Comparison of ENCODE assay signal across 24 cellular contexts in the genomic region with DNA sequence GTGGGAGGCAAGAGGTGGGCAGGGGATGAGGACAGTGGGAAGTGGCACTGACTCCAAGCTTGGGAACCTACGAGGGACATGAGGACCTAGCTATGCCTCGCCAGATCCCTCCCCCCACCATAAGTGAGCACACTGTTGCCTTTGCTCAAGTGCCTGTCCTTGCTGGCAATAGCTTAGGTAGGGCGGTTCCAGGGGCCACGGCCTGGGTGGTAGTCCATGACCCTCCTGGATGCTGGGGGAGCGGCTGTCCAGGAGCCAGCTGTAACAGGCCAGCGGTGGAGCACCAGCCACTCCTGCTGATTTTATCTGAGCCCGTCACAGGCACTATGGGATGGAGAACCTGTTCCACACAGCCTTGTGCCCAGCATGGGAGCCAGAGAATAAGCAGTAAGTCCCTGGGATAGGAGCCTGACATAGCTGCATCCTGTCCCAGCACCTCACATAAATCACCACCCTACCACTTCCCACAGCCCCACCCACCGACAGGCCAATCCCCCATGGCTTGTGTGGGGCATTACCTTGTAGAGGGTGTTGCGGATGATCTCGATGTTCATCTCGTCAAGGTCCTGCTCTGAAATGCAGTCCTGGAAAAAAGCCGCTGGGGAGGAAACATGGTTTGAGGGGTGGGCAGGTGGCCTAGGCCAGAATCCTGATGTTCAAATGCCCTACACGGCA. TPM values are rescaled to one million over a fixed set of nuclear protein-coding genes. Genes with fewer than 3 reads are reported as not detected.
A peak's percentile ranks its signal among the peaks of the same experiment; 100 is the strongest.
DNase-seq lines count a peak whose midpoint lies in the region; TF ChIP-seq lines count a peak whose summit lies in the region.
"Had no signal": no experiment of that assay in that cellular context is flagged by ENCODE, and none has a peak within 500 bp of the region (broad histone marks: within the 10 kb centered on the region; RNA-seq: fewer than 3 reads in every experiment).

No MANE protein-coding gene starts in this region.

- TF ChIP-seq CTCF in Peyer's patch (IDR thresholded peaks at IDR 0.05) = no peak
- TF ChIP-seq CTCF in colonic mucosa (IDR thresholded peaks at IDR 0.05) = no peak
- TF ChIP-seq CTCF in parathyroid adenoma (IDR thresholded peaks at IDR 0.05) = no peak
- TF ChIP-seq CTCF in thyroid gland (IDR thresholded peaks at IDR 0.05) = no peak

- peaks cover 2 to 70% (median 19%) of the 10 kb centered on the region in 4 donors for H3K4me1 ChIP-seq in Peyer's patch
- H3K4me1 ChIP-seq in colonic mucosa = peaks cover 46% of the 10 kb centered on the region
- H3K4me1 ChIP-seq in parathyroid adenoma = peaks cover 41% of the 10 kb centered on the region
- peaks cover 76 to 83% of the 10 kb centered on the region in 2 donors for H3K4me1 ChIP-seq in thyroid gland
- H3K4me1 ChIP-seq: foreskin keratinocyte had no signal

- no peak for TF ChIP-seq POLR2A in Peyer's patch (IDR thresholded peaks at IDR 0.05)
- TF ChIP-seq POLR2A in thyroid gland (IDR thresholded peaks at IDR 0.05) = no peak

- peak overlapping the region; percentile 31 for H3K4me2 ChIP-seq in parathyroid adenoma (ENCODE audit: low read length)
- H3K4me2 ChIP-seq: hepatocyte had no signal

- peak overlapping the region in 3 of 4 donors; percentile 62 to 93 (median 78) for H3K27ac ChIP-seq in Peyer's patch
- peak overlapping the region; percentile 36 for H3K27ac ChIP-seq in colonic mucosa
- H3K27ac ChIP-seq in parathyroid adenoma = no peak overlapping the region
- H3K27ac ChIP-seq in thyroid gland = peak overlapping the region; percentile 76 to 89 (median 81)
- H3K27ac ChIP-seq: brain microvascular endothelial cell, foreskin keratinocyte, hepatocyte had no signal

- DNase-seq in Peyer's patch (no peak), colonic mucosa (no peak), thyroid gland (peak; percentile 96 to 97), EL (no peak), DMS 273 treated with DMSO at 0.1 percent for 48 hours (lab: John Stamatoyannopoulos, UW) (no peak), SKM-1 treated with dmso at 0.1 percent for 144 hours (lab: John Stamatoyannopoulos, UW; ENCODE audit: unreplicated experiment) (no peak), NCI-H1930 (lab: John Stamatoyannopoulos, UW) (no peak)
- DNase-seq: activated CD8-positive, alpha-beta memory T cell treated with anti-CD3 and anti-CD28 coated beads for 24 hours; activated naive CD4-positive, alpha-beta T cell; activated T-cell treated with anti-CD3 and anti-CD28 coated beads, Interleukin-2, amount 50 U/mL, for 24 hours; brain microvascular endothelial cell; effector memory CD4-positive, alpha-beta T cell; erythroblast; foreskin keratinocyte; NCI-H1048; NCI-H2029; NCI-H345; nephron progenitor cell; OCI-M1; SIG-M5; stimulated activated CD8-positive, alpha-beta memory T cell treated with anti-CD3 and anti-CD28 coated beads, Interleukin-4, amount 100 ng/mL, for 48 hours; T-helper 1 cell had no signal

- H3K9ac ChIP-seq in colonic mucosa (ENCODE audit: low read depth in 2 of 2, low read length in 2 of 2) (peak overlapping the region; percentile 45 to 79), parathyroid adenoma (no peak overlapping the region)

- no peak overlapping the region for H2AFZ ChIP-seq in parathyroid adenoma
- H2AFZ ChIP-seq: hepatocyte had no signal

- H3K27me3 ChIP-seq in Peyer's patch (no peaks in the 10 kb centered on the region), colonic mucosa (no peaks in the 10 kb centered on the region), parathyroid adenoma (ENCODE audit: control insufficient read depth, insufficient read depth, low read length) (no peaks in the 10 kb centered on the region), thyroid gland (no peaks in the 10 kb centered on the region)
- H3K27me3 ChIP-seq: brain microvascular endothelial cell, foreskin keratinocyte, hepatocyte had no signal

- H3K4me3 ChIP-seq in Peyer's patch (no peak overlapping the region), colonic mucosa (no peak overlapping the region), parathyroid adenoma (ENCODE audit: low read depth, low read length) (no peak overlapping the region), thyroid gland (replicated peaks in 1 of 3) (no peak overlapping the region)
- H3K4me3 ChIP-seq: hepatocyte had no signal

- intact Hi-C loops in colonic mucosa (cut with DNase I) (no loop called here), thyroid gland (cut with DNase I) (no loop called here)

- H3K36me3 ChIP-seq in Peyer's patch = peaks cover 0 to 59% (median 0%) of the 10 kb centered on the region in 3 donors
- no peaks in the 10 kb centered on the region for H3K36me3 ChIP-seq in colonic mucosa
- H3K36me3 ChIP-seq in parathyroid adenoma (ENCODE audit: control insufficient read depth, insufficient read depth, low read length) = no peaks in the 10 kb centered on the region
- peaks cover 13 to 19% of the 10 kb centered on the region in 2 donors for H3K36me3 ChIP-seq in thyroid gland

- no peaks in the 10 kb centered on the region for H3K9me3 ChIP-seq in Peyer's patch
- H3K9me3 ChIP-seq in colonic mucosa = no peaks in the 10 kb centered on the region
- no peaks in the 10 kb centered on the region for H3K9me3 ChIP-seq in parathyroid adenoma (ENCODE audit: control insufficient read depth, low read length)
- H3K9me3 ChIP-seq in thyroid gland = no peaks in the 10 kb centered on the region

- H3K79me2 ChIP-seq in parathyroid adenoma = peaks cover 5% of the 10 kb centered on the region

- WGBS in thyroid gland, 2 donors = 54 to 55% methylated on average over 7 to 12 of the region's 13 CpGs

RNA-seq across cellular contexts. Expression of gene HSD11B2, which starts 11.8 kb away (rescaled TPM):
- 100 to 1,000 TPM; 116 to 688 (median 499) TPM for total RNA-seq in Peyer's patch
- total RNA-seq in colonic mucosa = 100 to 1,000 TPM; 348 to 378 TPM
- total RNA-seq in thyroid gland = 10 to 100 TPM in 2 of 4 donors, 1 to 10 TPM in 2; 4.6 to 11.9 (median 9.0) TPM

RNA-seq across cellular contexts. Expression of gene ZDHHC1, which starts 26.4 kb away (rescaled TPM):
- total RNA-seq in Peyer's patch (10 to 100 TPM in 1 of 4 donors, 1 to 10 TPM in 3; 3.5 to 14.5 (median 6.3) TPM), colonic mucosa (1 to 10 TPM; 7.9 to 8.7 TPM), thyroid gland (10 to 100 TPM; 33.3 to 63.8 (median 50.9) TPM)

RNA-seq across cellular contexts. Expression of gene ATP6V0D1, which starts 38.2 kb away (rescaled TPM):
- total RNA-seq in Peyer's patch (100 to 1,000 TPM; 131 to 223 (median 202) TPM), colonic mucosa (100 to 1,000 TPM; 194 to 195 TPM), thyroid gland (100 to 1,000 TPM; 110 to 238 (median 142) TPM)

RNA-seq across cellular contexts. Expression of gene AGRP, which starts 40.6 kb away (rescaled TPM):
- total RNA-seq in Peyer's patch = not detected
- not detected for total RNA-seq in colonic mucosa
- total RNA-seq in thyroid gland = not detected
- total RNA-seq: foreskin keratinocyte had no signal

RNA-seq across cellular contexts. Expression of gene TPPP3, which starts 49.4 kb away (rescaled TPM):
- total RNA-seq in Peyer's patch = 10 to 100 TPM in 2 of 4 donors, 1 to 10 TPM in 2; 6.6 to 33.3 (median 16.6) TPM
- total RNA-seq in colonic mucosa = 10 to 100 TPM in 1 of 2 donors, 1 to 10 TPM in 1; 3.7 to 12.3 TPM
- 1 to 10 TPM in 2 of 4 donors, under 1 TPM in 2; 0.54 to 2.3 (median 1.5) TPM for total RNA-seq in thyroid gland

Comparison
In these comparisons a context has a peak if more than half of its experiments do, and no peak if none do; other contexts are left out.
1. DNase-seq: peak in thyroid gland (2 of 2); none in Peyer's patch (0 of 3), colonic mucosa (single experiment), EL (single experiment), DMS 273 treated with DMSO at 0.1 percent for 48 hours (single experiment), SKM-1 treated with dmso at 0.1 percent for 144 hours (single experiment) and NCI-H1930 (0 of 2).
2. RNA of gene HSD11B2, which starts 11.8 kb away (total RNA-seq): 116 to 688 TPM in Peyer's patch and 348 to 378 TPM in colonic mucosa; 4.6 to 11.9 TPM in thyroid gland; every median in the first group is over 4 times any median in the second.